Comparison of ENCODE assay signal across 8 cellular contexts in genomic region chr12:6535960-6536847, GRCh38. TPM values are rescaled to one million over a fixed set of nuclear protein-coding genes. Genes with fewer than 3 reads are reported as not detected.
DNase-seq lines count a peak whose midpoint lies in the region; ATAC-seq and TF ChIP-seq lines count a peak whose summit lies in the region.

No MANE protein-coding gene starts in this region.

- TF ChIP-seq CTCF in PC-3 (conservative IDR thresholded peaks at IDR 0.05; ENCODE audit: low read depth, low read length) (no peak), dorsolateral prefrontal cortex (IDR thresholded peaks at IDR 0.05 in 54 of 56, conservative IDR thresholded peaks at IDR 0.05 in 2 of 56; ENCODE audit: low read depth in 1 of 56, partially characterized antibody in 56 of 56) (no peak), neural progenitor cell (IDR thresholded peaks at IDR 0.05) (no peak)

- no peak overlapping the region for H2AFZ ChIP-seq in PC-3 (ENCODE audit: low read length)
- no peak overlapping the region for H2AFZ ChIP-seq in neural progenitor cell (replicated peaks)

- peak overlapping the region; percentile 97 for H3K4me3 ChIP-seq in PC-3 (ENCODE audit: low read length)
- H3K4me3 ChIP-seq in dorsolateral prefrontal cortex, result peak overlapping the region; percentile 57 to 100 (median 98)
- H3K4me3 ChIP-seq in neural progenitor cell, result peak overlapping the region; percentile 89

- H3K79me2 ChIP-seq in PC-3 (ENCODE audit: low read length), result peaks cover 47% of the 10 kb centered on the region
- H3K79me2 ChIP-seq in neural progenitor cell (ENCODE audit: low read depth), result peaks cover 53% of the 10 kb centered on the region

- peak overlapping the region; percentile 96 for H3K9ac ChIP-seq in PC-3 (ENCODE audit: low read length)
- H3K9ac ChIP-seq in neural progenitor cell, result peak overlapping the region; percentile 74

- H3K27ac Mint-ChIP-seq in neural progenitor cell, result peak overlapping the region; percentile 66

- H3K27me3 ChIP-seq in PC-3 (ENCODE audit: low read length) (no peaks in the 10 kb centered on the region), dorsolateral prefrontal cortex (no peaks in the 10 kb centered on the region), neural progenitor cell (no peaks in the 10 kb centered on the region)

- no TSS peak for BruUV-seq in PC-3 (replicated peaks; lab: Mats Ljungman, UMichigan)

- ATAC-seq in PC-3 (no peak), GM21423 (IDR thresholded peaks at IDR 0.05; ENCODE audit: unreplicated experiment) (no peak), HG03520 (IDR thresholded peaks at IDR 0.05; ENCODE audit: unreplicated experiment) (no peak)

- intact Hi-C loops in PC-3 (cut with micrococcal nuclease) (loop anchor here (2.0 kb wide), 1 partner anchor 199 kb away; no protein-coding TSS in a partner anchor), dorsolateral prefrontal cortex (cut with DNase I) (loop anchor here (1.0 to 10.0 kb wide), 5 partner anchors 16 to 211 kb away; partner anchors contain the start of genes MRPL51 (in 1 of the 2) and VAMP1 (in 1 of the 2))

- POLR2A ChIA-PET in PC-3 (lab: Charles Lee; ENCODE audit: unreplicated experiment), result no interaction called here

- H3K36me3 Mint-ChIP-seq in neural progenitor cell, result peaks cover 21% of the 10 kb centered on the region

- no peaks in the 10 kb centered on the region for H3K9me3 ChIP-seq in PC-3 (ENCODE audit: low read length)
- no peaks in the 10 kb centered on the region for H3K9me3 ChIP-seq in neural progenitor cell (ENCODE audit: low read depth)

- peaks cover 18% of the 10 kb centered on the region for H3K27me3 Mint-ChIP-seq in neural progenitor cell (ENCODE audit: insufficient read depth, low read depth)

- in situ Hi-C loops in Caki2 (cut with HindIII; ENCODE audit: low pct_unique_long_range_greater_than_20kb, low sequenced_read_pairs), result no loop called here

- H3K4me1 ChIP-seq in PC-3 (ENCODE audit: insufficient read depth, low read length), result peaks cover 48% of the 10 kb centered on the region
- peaks cover 32% of the 10 kb centered on the region for H3K4me1 ChIP-seq in neural progenitor cell

- H3K9me3 Mint-ChIP-seq in neural progenitor cell, result no peaks in the 10 kb centered on the region

- no peaks in the 10 kb centered on the region for H3K9me2 ChIP-seq in PC-3 (replicated peaks; ENCODE audit: low read length)

- H3K27ac ChIP-seq in PC-3 (ENCODE audit: low read length) (peak overlapping the region; percentile 99), dorsolateral prefrontal cortex (peak overlapping the region in 58 of 59 donors; percentile 61 to 100 (median 99)), neural progenitor cell (peak overlapping the region; percentile 85)

- H3F3A ChIP-seq in PC-3 (ENCODE audit: low read length, unreplicated experiment) (peaks cover 22% of the 10 kb centered on the region), neural progenitor cell (ENCODE audit: low read depth) (peaks cover 94% of the 10 kb centered on the region)

- H3K4me2 ChIP-seq in PC-3 (ENCODE audit: low read length) (peak overlapping the region; percentile 99), neural progenitor cell (peak overlapping the region; percentile 99)

- H3K36me3 ChIP-seq in PC-3 (ENCODE audit: low read depth, low read length), result peaks cover 36% of the 10 kb centered on the region
- H3K36me3 ChIP-seq in neural progenitor cell, result peaks cover 6% of the 10 kb centered on the region

- peak overlapping the region; percentile 95 for H3K4me3 Mint-ChIP-seq in neural progenitor cell

- CTCF ChIA-PET in PC-3 (lab: Charles Lee), result no interaction called here

- H4K20me1 ChIP-seq in PC-3 (ENCODE audit: low read length) (peaks cover 42% of the 10 kb centered on the region), neural progenitor cell (ENCODE audit: low read depth) (peaks cover 78% of the 10 kb centered on the region)

- peaks cover 48% of the 10 kb centered on the region for H3K4me1 Mint-ChIP-seq in neural progenitor cell

- DNase-seq in Caki2 (ENCODE audit: low read depth) (peak; percentile 35), PC-3 (no peak), dorsolateral prefrontal cortex (peak in 1 of 10 donors; percentile 33), neural progenitor cell (ENCODE audit: low spot score) (no peak), epidermal melanocyte (ENCODE audit: insufficient read length, low spot score) (no peak)
- DNase-seq in effector CD4-positive, alpha-beta T cell, result no peak

RNA-seq across cellular contexts. Expression of gene GAPDH, which starts 1.9 kb away (rescaled TPM):
- total RNA-seq in Caki2 (2014; rRNA removed; shearing (Covaris generic); ENCODE audit: low replicate concordance), result 10,373 and 12,033 TPM in 2 replicates
- 6,976 and 7,326 TPM in 2 replicates for total RNA-seq in PC-3 (2014; rRNA removed)
- 1,000 to 10,000 TPM; 1,552 to 3,778 (median 2,635) TPM for total RNA-seq in dorsolateral prefrontal cortex
- 3,866 and 6,177 TPM in 2 replicates for total RNA-seq in neural progenitor cell (ENCODE audit: low replicate concordance)

RNA-seq across cellular contexts. Expression of gene IFFO1, which starts 19.6 kb away (rescaled TPM):
- 15.3 and 15.9 TPM in 2 replicates for total RNA-seq in Caki2 (2014; rRNA removed; shearing (Covaris generic); ENCODE audit: low replicate concordance)
- total RNA-seq in PC-3 (2014; rRNA removed) (0.11 and 1.0 TPM in 2 replicates), dorsolateral prefrontal cortex (10 to 100 TPM; 29.9 to 71.0 (median 45.2) TPM), neural progenitor cell (ENCODE audit: low replicate concordance) (9.9 and 21.1 TPM in 2 replicates)

RNA-seq across cellular contexts. Expression of gene NOP2, which starts 31.9 kb away (rescaled TPM):
- total RNA-seq in Caki2 (2014; rRNA removed; shearing (Covaris generic); ENCODE audit: low replicate concordance), result 24.8 and 56.0 TPM in 2 replicates
- total RNA-seq in PC-3 (2014; rRNA removed), result 63.3 and 83.8 TPM in 2 replicates
- 10 to 100 TPM; 17.8 to 57.6 (median 26.6) TPM for total RNA-seq in dorsolateral prefrontal cortex
- 43.8 and 47.8 TPM in 2 replicates for total RNA-seq in neural progenitor cell (ENCODE audit: low replicate concordance)

RNA-seq across cellular contexts. Expression of gene NCAPD2, which starts 42.3 kb away (rescaled TPM):
- total RNA-seq in Caki2 (2014; rRNA removed; shearing (Covaris generic); ENCODE audit: low replicate concordance), result 90.6 and 97.5 TPM in 2 replicates
- total RNA-seq in PC-3 (2014; rRNA removed) (105 TPM in 2 replicates), dorsolateral prefrontal cortex (10 to 100 TPM; 10.2 to 44.7 (median 21.8) TPM), neural progenitor cell (ENCODE audit: low replicate concordance) (113 and 120 TPM in 2 replicates)

RNA-seq across cellular contexts. Expression of gene MRPL51, which starts 43.1 kb away (rescaled TPM):
- 304 and 400 TPM in 2 replicates for total RNA-seq in Caki2 (2014; rRNA removed; shearing (Covaris generic); ENCODE audit: low replicate concordance)
- total RNA-seq in PC-3 (2014; rRNA removed) (135 and 157 TPM in 2 replicates), dorsolateral prefrontal cortex (100 to 1,000 TPM in 107 of 120 experiments, 10 to 100 TPM in 13; 81.0 to 147 (median 117) TPM), neural progenitor cell (ENCODE audit: low replicate concordance) (95.2 and 143 TPM in 2 replicates)
